ENCODE assay signal across 1 cellular context in genomic region chr17:81412490-81413093, GRCh38.
A peak's percentile ranks its signal among the peaks of the same experiment; 100 is the strongest.
TF ChIP-seq lines count a peak whose summit lies in the region.

No MANE protein-coding gene starts in this region.

TF ChIP-seq in K562, 482 proteins besides CTCF, POLR2A, EP300 and RAD21 (continued from another document and continues in another):
- TF ChIP-seq U2AF2 (optimal IDR thresholded peaks at IDR 0.05; ENCODE audit: low read depth, low read length) = no peak
- TF ChIP-seq CBX8 (IDR thresholded peaks at IDR 0.05; ENCODE audit: borderline replicate concordance, extremely low read depth, low read depth, low read length, poor library complexity, severe bottlenecking) = no peak
- TF ChIP-seq CHCHD3 (CRISPR knock-in tag; IDR thresholded peaks at IDR 0.05) = no peak
- TF ChIP-seq SMC3 (conservative IDR thresholded peaks at IDR 0.05; ENCODE audit: insufficient read depth, low read depth, low read length) = no peak; the same call in 1 of the 2 replicates
- no peak for TF ChIP-seq YY1 (IDR thresholded peaks at IDR 0.05; ENCODE audit: borderline replicate concordance in 1 of 3, control insufficient read depth in 1 of 3, extremely low read depth in 1 of 3, insufficient read depth in 3 of 3, insufficient read length in 1 of 3, insufficient replicate concordance in 2 of 3, low read depth in 1 of 3, low read length in 2 of 3)
- TF ChIP-seq NCOR1 (IDR thresholded peaks at IDR 0.05) = peak; percentile 57
- 0 out of 4 replicates have a peak, but pooled peaks of 1 of the 2 experiments have one; percentile 35 for TF ChIP-seq MLLT1 (IDR thresholded peaks at IDR 0.05)
- TF ChIP-seq SP1 (CRISPR knock-in tag; IDR thresholded peaks at IDR 0.05) = no peak
- peak; percentile 45 for TF ChIP-seq NEUROD1 (IDR thresholded peaks at IDR 0.05; ENCODE audit: borderline replicate concordance, low read depth, low read length, partially characterized antibody)
- no peak for TF ChIP-seq XRCC3 (IDR thresholded peaks at IDR 0.05)
- TF ChIP-seq CREM (IDR thresholded peaks at IDR 0.05; ENCODE audit: low read depth) = peak; percentile 77
- no peak for TF ChIP-seq HNRNPLL (IDR thresholded peaks at IDR 0.05; ENCODE audit: low read depth, low read length, poor library complexity, severe bottlenecking)
- TF ChIP-seq TAF9B (IDR thresholded peaks at IDR 0.05; ENCODE audit: partially characterized antibody) = peak; percentile 68
- no peak for TF ChIP-seq FOXA3 (CRISPR knock-in tag; conservative IDR thresholded peaks at IDR 0.05 in 1 of 2, IDR thresholded peaks at IDR 0.05 in 1 of 2)
- no peak for TF ChIP-seq MLX (CRISPR knock-in tag; conservative IDR thresholded peaks at IDR 0.05)
- TF ChIP-seq ZBED1 (IDR thresholded peaks at IDR 0.05) = 0 out of 2 replicates have a peak, but pooled peaks have one; percentile 57
- TF ChIP-seq DPF2 (IDR thresholded peaks at IDR 0.05) = peak; percentile 77
- TF ChIP-seq PHB2 (IDR thresholded peaks at IDR 0.05; ENCODE audit: low read depth) = no peak
- peak; percentile 85 for TF ChIP-seq ZEB2 (IDR thresholded peaks at IDR 0.05)
- peak; percentile 84 for TF ChIP-seq CBFA2T3 (IDR thresholded peaks at IDR 0.05)
- TF ChIP-seq SOX6 (IDR thresholded peaks at IDR 0.05) = no peak
- no peak for TF ChIP-seq E2F1 (CRISPR knock-in tag; IDR thresholded peaks at IDR 0.05)
- peak; percentile 68 for TF ChIP-seq MGA (IDR thresholded peaks at IDR 0.05)
- no peak for TF ChIP-seq THRA (IDR thresholded peaks at IDR 0.05)
- TF ChIP-seq PHF8 (IDR thresholded peaks at IDR 0.05; ENCODE audit: borderline replicate concordance, low read length) = peak; percentile 29; the same call in 1 of the 2 replicates
- no peak for TF ChIP-seq XRCC4 (IDR thresholded peaks at IDR 0.05; ENCODE audit: extremely low read depth, insufficient read depth, insufficient read length)
- no peak for TF ChIP-seq TFE3 (CRISPR knock-in tag; IDR thresholded peaks at IDR 0.05)
- no peak for TF ChIP-seq ZNF764 (CRISPR knock-in tag; IDR thresholded peaks at IDR 0.05; ENCODE audit: low read depth)
- TF ChIP-seq, protein P1, sequence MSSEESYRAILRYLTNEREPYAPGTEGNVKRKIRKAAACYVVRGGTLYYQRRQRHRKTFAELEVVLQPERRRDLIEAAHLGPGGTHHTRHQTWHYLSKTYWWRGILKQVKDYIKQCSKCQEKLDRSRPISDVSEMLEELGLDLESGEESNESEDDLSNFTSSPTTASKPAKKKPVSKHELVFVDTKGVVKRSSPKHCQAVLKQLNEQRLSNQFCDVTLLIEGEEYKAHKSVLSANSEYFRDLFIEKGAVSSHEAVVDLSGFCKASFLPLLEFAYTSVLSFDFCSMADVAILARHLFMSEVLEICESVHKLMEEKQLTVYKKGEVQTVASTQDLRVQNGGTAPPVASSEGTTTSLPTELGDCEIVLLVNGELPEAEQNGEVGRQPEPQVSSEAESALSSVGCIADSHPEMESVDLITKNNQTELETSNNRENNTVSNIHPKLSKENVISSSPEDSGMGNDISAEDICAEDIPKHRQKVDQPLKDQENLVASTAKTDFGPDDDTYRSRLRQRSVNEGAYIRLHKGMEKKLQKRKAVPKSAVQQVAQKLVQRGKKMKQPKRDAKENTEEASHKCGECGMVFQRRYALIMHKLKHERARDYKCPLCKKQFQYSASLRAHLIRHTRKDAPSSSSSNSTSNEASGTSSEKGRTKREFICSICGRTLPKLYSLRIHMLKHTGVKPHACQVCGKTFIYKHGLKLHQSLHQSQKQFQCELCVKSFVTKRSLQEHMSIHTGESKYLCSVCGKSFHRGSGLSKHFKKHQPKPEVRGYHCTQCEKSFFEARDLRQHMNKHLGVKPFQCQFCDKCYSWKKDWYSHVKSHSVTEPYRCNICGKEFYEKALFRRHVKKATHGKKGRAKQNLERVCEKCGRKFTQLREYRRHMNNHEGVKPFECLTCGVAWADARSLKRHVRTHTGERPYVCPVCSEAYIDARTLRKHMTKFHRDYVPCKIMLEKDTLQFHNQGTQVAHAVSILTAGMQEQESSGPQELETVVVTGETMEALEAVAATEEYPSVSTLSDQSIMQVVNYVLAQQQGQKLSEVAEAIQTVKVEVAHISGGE (CRISPR knock-in tag; IDR thresholded peaks at IDR 0.05) = no peak
- no peak for TF ChIP-seq OTX1 (CRISPR knock-in tag; IDR thresholded peaks at IDR 0.05)
- no peak for TF ChIP-seq GMEB1 (CRISPR knock-in tag; IDR thresholded peaks at IDR 0.05)
- TF ChIP-seq RNF2 (IDR thresholded peaks at IDR 0.05) = peak; percentile 92
- peak; percentile 80 for TF ChIP-seq POLR2G (IDR thresholded peaks at IDR 0.05; ENCODE audit: low read depth, low read length)
- TF ChIP-seq MEIS2 (IDR thresholded peaks at IDR 0.05; ENCODE audit: partially characterized antibody) = no peak
- TF ChIP-seq IRF2 (CRISPR knock-in tag; IDR thresholded peaks at IDR 0.05) = no peak
- 0 out of 2 replicates have a peak, but pooled peaks have one; percentile 28 for TF ChIP-seq BCOR (IDR thresholded peaks at IDR 0.05)
- peak; percentile 46; the same call in 1 of the 2 replicates for TF ChIP-seq SMARCE1 (IDR thresholded peaks at IDR 0.05)
- TF ChIP-seq EGR1 (conservative IDR thresholded peaks at IDR 0.05) = peak; percentile 99
